Comparison of ENCODE assay signal across 25 cellular contexts in genomic region chr13:62924395-62924794, GRCh38.
"Had no signal": no experiment of that assay in that cellular context is flagged by ENCODE, and none has a peak within 500 bp of the region (broad histone marks: within the 10 kb centered on the region; RNA-seq: fewer than 3 reads in every experiment).

No MANE protein-coding gene starts in this region.

- H3K27me3 ChIP-seq: neural progenitor cell, ovary, right lobe of liver, sigmoid colon, suprapubic skin, testis, tibial artery, transverse colon, upper lobe of right lung, uterus had no signal

- H3K4me3 ChIP-seq: neural progenitor cell, ovary, psoas muscle, right lobe of liver, sigmoid colon, suprapubic skin, testis, tibial artery, transverse colon, upper lobe of right lung, uterus had no signal

- H3K36me3 ChIP-seq: neural progenitor cell, ovary, right lobe of liver, sigmoid colon, suprapubic skin, tibial artery, transverse colon, upper lobe of right lung, uterus had no signal

- DNase-seq: natural killer cell; occipital lobe; ovary; posterior cingulate gyrus; psoas muscle; right cardiac atrium; right lobe of liver; sigmoid colon; small intestine; stimulated activated CD4-positive, alpha-beta T cell treated with anti-CD3 and anti-CD28 coated beads, Interleukin-1b, Interleukin-23, amount 100 ng/mL, for 48 hours; stimulated activated CD4-positive, alpha-beta T cell treated with anti-CD3 and anti-CD28 coated beads, Interleukin-4, amount 100 ng/mL, for 1 hour; stimulated activated CD4-positive, alpha-beta T cell treated with anti-CD3 and anti-CD28 coated beads, Interleukin-4, amount 100 ng/mL, for 4 hours; stimulated activated CD8-positive, alpha-beta memory T cell treated with anti-CD3 and anti-CD28 coated beads, Interleukin-4, amount 100 ng/mL, for 48 hours; stimulated activated naive CD4-positive, alpha-beta T cell; stimulated activated naive CD8-positive, alpha-beta T cell treated with anti-CD3 and anti-CD28 coated beads, Interleukin-15, amount 100 ng/mL, for 72 hours; stimulated activated naive CD8-positive, alpha-beta T cell treated with anti-CD3 and anti-CD28 coated beads, Interleukin-15, Interleukin-2, amounts not matched to agents 100 U/mL and 50 U/mL, for 24 hours; substantia nigra; testis; tibial artery; transverse colon; upper lobe of right lung; uterus had no signal

- ATAC-seq: natural killer cell; psoas muscle; right cardiac atrium; right lobe of liver; stimulated activated memory B cell treated with anti-CD40 and anti-IgM and Interleukin-4, amounts not matched to agents 10 μg/mL and 1 μg/mL and 100 μg/mL, for 72 hours; stimulated activated naive CD8-positive, alpha-beta T cell treated with anti-CD3 and anti-CD28 coated beads, Interleukin-15, amount 100 ng/mL, for 72 hours; stimulated activated naive CD8-positive, alpha-beta T cell treated with anti-CD3 and anti-CD28 coated beads, Interleukin-15, Interleukin-2, amounts not matched to agents 100 U/mL and 50 U/mL, for 24 hours; upper lobe of right lung had no signal
